Comparison of ENCODE assay signal across 32 cellular contexts in genomic region chr5:175670358-175670757, GRCh38. TPM values are rescaled to one million over a fixed set of nuclear protein-coding genes. Genes with fewer than 3 reads are reported as not detected.
"Had no signal": no experiment of that assay in that cellular context is flagged by ENCODE, and none has a peak within 500 bp of the region (broad histone marks: within the 10 kb centered on the region; RNA-seq: fewer than 3 reads in every experiment).

No MANE protein-coding gene starts in this region.

- H3K9me3 Mint-ChIP-seq: activated B cell treated with CpG ODN at 0.5 μM for 24 hours; activated naive CD8-positive, alpha-beta T cell treated with anti-CD3 and anti-CD28 coated beads, Interleukin-2, amount 10 ng/mL, durations not matched to agents 7 days and 5 days; immature natural killer cell; natural killer cell; neural progenitor cell; stimulated activated effector memory CD8-positive, alpha-beta T cell treated with anti-CD3 and anti-CD28 coated beads, Interleukin-12 subunit alpha, Interleukin-12 subunit beta, amount 100 ng/mL, for 72 hours; stimulated activated naive CD8-positive, alpha-beta T cell treated with anti-CD3 and anti-CD28 coated beads, Interleukin-15, Interleukin-2, amounts not matched to agents 100 ng/mL and 50 ng/mL, for 24 hours; T-helper 2 cell treated with Interferon-gamma antibody and Interleukin-4, amounts not matched to agents 5 μg/mL and 100 μg/mL, for 36 hours had no signal

- H3K4me3 Mint-ChIP-seq: activated B cell treated with CpG ODN at 0.5 μM for 24 hours; activated CD4-positive, alpha-beta T cell treated with anti-CD3 and anti-CD28 coated beads for 36 hours; immature natural killer cell; natural killer cell; neural progenitor cell; stimulated activated effector memory CD8-positive, alpha-beta T cell treated with anti-CD3 and anti-CD28 coated beads, Interleukin-12 subunit alpha, Interleukin-12 subunit beta, amount 100 ng/mL, for 72 hours; stimulated activated naive CD8-positive, alpha-beta T cell treated with anti-CD3 and anti-CD28 coated beads, Interleukin-15, Interleukin-2, amounts not matched to agents 100 ng/mL and 50 ng/mL, for 24 hours; T-helper 2 cell treated with Interferon-gamma antibody and Interleukin-4, amounts not matched to agents 5 μg/mL and 100 μg/mL, for 36 hours had no signal

- H3K36me3 Mint-ChIP-seq: immature natural killer cell; natural killer cell; neural progenitor cell; stimulated activated effector memory CD8-positive, alpha-beta T cell treated with anti-CD3 and anti-CD28 coated beads, Interleukin-12 subunit alpha, Interleukin-12 subunit beta, amount 100 ng/mL, for 72 hours had no signal

- H3K4me3 ChIP-seq: gastroesophageal sphincter, lower lobe of right lung, neural progenitor cell, skin epidermis, thyroid gland, upper lobe of right lung had no signal

- H3K9me3 ChIP-seq: gastroesophageal sphincter, lower lobe of right lung, thyroid gland, upper lobe of right lung had no signal

- DNase-seq: activated B cell treated with CpG ODN at 0.5 μM for 24 hours; activated CD4-positive, alpha-beta T cell treated with anti-CD3 and anti-CD28 coated beads for 36 hours; activated CD4-positive, alpha-beta T cell treated with anti-CD3 and anti-CD28 coated beads, Interleukin-2, amount 50 U/mL, for 4 hours; activated CD8-positive, alpha-beta memory T cell treated with anti-CD3 and anti-CD28 coated beads for 24 hours; activated CD8-positive, alpha-beta memory T cell treated with anti-CD3 and anti-CD28 coated beads, Interleukin-2, amount 50 U/mL, for 4 hours; activated naive CD4-positive, alpha-beta T cell; activated naive CD8-positive, alpha-beta T cell treated with anti-CD3 and anti-CD28 coated beads, Interleukin-2, amount 10 ng/mL, durations not matched to agents 7 days and 5 days; activated T-cell treated with anti-CD3 and anti-CD28 coated beads, Interleukin-2, amount 50 U/mL, for 1 hour; amniotic stem cell; brain microvascular endothelial cell; caudate nucleus; cortex of kidney; hypothalamus; immature natural killer cell; kidney; mesenchymal stem cell; natural killer cell; stimulated activated CD4-positive, alpha-beta T cell treated with anti-CD3 and anti-CD28 coated beads, Interleukin-4, amount 100 ng/mL, for 24 hours; T-helper 1 cell; thyroid gland had no signal

- H3K4me1 ChIP-seq: gastroesophageal sphincter, neural progenitor cell, thyroid gland had no signal

- H3K27me3 Mint-ChIP-seq: activated CD4-positive, alpha-beta T cell treated with anti-CD3 and anti-CD28 coated beads for 36 hours; activated naive CD8-positive, alpha-beta T cell treated with anti-CD3 and anti-CD28 coated beads, Interleukin-2, amount 10 ng/mL, durations not matched to agents 7 days and 5 days; stimulated activated naive CD8-positive, alpha-beta T cell treated with anti-CD3 and anti-CD28 coated beads, Interleukin-15, Interleukin-2, amounts not matched to agents 100 ng/mL and 50 ng/mL, for 24 hours had no signal

- H3K27ac ChIP-seq: brain microvascular endothelial cell, gastroesophageal sphincter, lower lobe of right lung, neural progenitor cell, thyroid gland, upper lobe of right lung had no signal

- H3K4me1 Mint-ChIP-seq: activated B cell treated with CpG ODN at 0.5 μM for 24 hours, immature natural killer cell had no signal

- H3K27ac Mint-ChIP-seq: activated B cell treated with CpG ODN at 0.5 μM for 24 hours; activated CD4-positive, alpha-beta T cell treated with anti-CD3 and anti-CD28 coated beads for 36 hours; immature natural killer cell; natural killer cell; neural progenitor cell; stimulated activated effector memory CD8-positive, alpha-beta T cell treated with anti-CD3 and anti-CD28 coated beads, Interleukin-12 subunit alpha, Interleukin-12 subunit beta, amount 100 ng/mL, for 72 hours; stimulated activated naive CD8-positive, alpha-beta T cell treated with anti-CD3 and anti-CD28 coated beads, Interleukin-15, Interleukin-2, amounts not matched to agents 100 ng/mL and 50 ng/mL, for 24 hours; T-helper 2 cell treated with Interferon-gamma antibody and Interleukin-4, amounts not matched to agents 5 μg/mL and 100 μg/mL, for 36 hours had no signal

- ATAC-seq: activated CD4-positive, alpha-beta T cell treated with anti-CD3 and anti-CD28 coated beads for 36 hours; gastroesophageal sphincter; sciatic nerve; stimulated activated effector memory CD8-positive, alpha-beta T cell treated with anti-CD3 and anti-CD28 coated beads, Interleukin-12 subunit alpha, Interleukin-12 subunit beta, amount 100 ng/mL, for 72 hours had no signal

- H3K36me3 ChIP-seq: brain microvascular endothelial cell, gastroesophageal sphincter, lower lobe of right lung, neural progenitor cell, thyroid gland, upper lobe of right lung had no signal

- H3K27me3 ChIP-seq: brain microvascular endothelial cell, neural progenitor cell, thyroid gland had no signal

RNA-seq across cellular contexts. Expression of gene HRH2, which starts 12.5 kb away (rescaled TPM):
- total RNA-seq: activated B cell treated with CpG ODN at 0.5 μM for 24 hours, endothelial cell of umbilical vein, fibroblast of lung, fibroblast of villous mesenchyme had no signal
- polyA plus RNA-seq: endothelial cell of umbilical vein had no signal
